ENCODE assay signal across 20 cellular contexts in the genomic region with DNA sequence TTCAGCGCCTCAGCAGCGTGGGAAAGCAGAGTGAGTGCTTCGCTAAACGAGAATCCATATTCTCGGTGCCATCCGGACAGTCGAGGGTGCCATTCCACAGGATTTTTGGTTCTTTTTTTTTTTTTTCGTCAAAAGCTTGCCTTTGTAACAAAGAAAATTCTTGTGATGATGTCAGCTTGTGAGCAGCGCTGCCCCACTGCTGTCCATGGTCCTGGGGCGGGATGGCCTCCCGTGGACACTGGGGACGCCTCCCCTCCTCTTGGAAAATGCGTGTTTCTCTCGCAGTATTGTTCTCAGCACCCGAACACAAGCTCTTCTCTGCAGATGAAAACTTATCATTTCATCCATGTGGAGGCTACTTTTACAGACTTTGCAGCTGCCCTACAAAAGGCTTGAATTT.
DNase-seq lines count a peak whose midpoint lies in the region; ATAC-seq, FAIRE-seq and TF ChIP-seq lines count a peak whose summit lies in the region.
"Had no signal": no experiment of that assay in that cellular context is flagged by ENCODE, and none has a peak within 500 bp of the region (broad histone marks: within the 10 kb centered on the region; RNA-seq: fewer than 3 reads in every experiment).

No MANE protein-coding gene starts in this region.

- POLR2A ChIA-PET in HCT116 (lab: Charles Lee) (interaction anchor here (0.6 kb wide), 1 partner anchor 17 kb away, joined by 3 read pairs; no protein-coding TSS in a partner anchor), K562 (lab: Yijun Ruan, JAX) (no interaction called here)

- no peaks in the 10 kb centered on the region for H3K9me2 ChIP-seq in HCT116 (ENCODE audit: insufficient read depth)

- H4K8ac ChIP-seq in mesendoderm (ENCODE audit: low read depth, low read length): no peak overlapping the region

- TF ChIP-seq CTCF in HCT116 (IDR thresholded peaks at IDR 0.05 in 2 of 3, conservative IDR thresholded peaks at IDR 0.05 in 1 of 3; ENCODE audit: borderline replicate concordance in 1 of 3, insufficient read depth in 1 of 3, low read depth in 2 of 3, low read length in 2 of 3) (no peak), K562 (IDR thresholded peaks at IDR 0.05 in 2 of 3, conservative IDR thresholded peaks at IDR 0.05 in 1 of 3; ENCODE audit: insufficient read depth in 2 of 3, low read depth in 1 of 3, low read length in 3 of 3) (no peak), ascending aorta (IDR thresholded peaks at IDR 0.05) (no peak)

- H2BK120ac ChIP-seq in mesendoderm (ENCODE audit: low read depth, low read length): no peak overlapping the region

- TF ChIP-seq POLR2A in HCT116 (IDR thresholded peaks at IDR 0.05; ENCODE audit: borderline replicate concordance, extremely low read depth, insufficient read depth, insufficient read length): no peak
- no peak for TF ChIP-seq POLR2A in K562 (conservative IDR thresholded peaks at IDR 0.05)

- H3K23ac ChIP-seq in mesendoderm (ENCODE audit: low read length): no peak overlapping the region

- CTCF ChIA-PET in HCT116 (lab: Charles Lee) (no interaction called here), K562 (lab: Yijun Ruan, JAX; ENCODE audit: low intra/inter-chr PET ratio) (no interaction called here)

- H2BK5ac ChIP-seq in mesendoderm (ENCODE audit: low read length): no peak overlapping the region

- in situ Hi-C loops in K562 (cut with MboI): no loop called here

- TF ChIP-seq RAD21 in HCT116 (IDR thresholded peaks at IDR 0.05; ENCODE audit: low read depth) (no peak), K562 (CRISPR knock-in tag; conservative IDR thresholded peaks at IDR 0.05 in 1 of 2, IDR thresholded peaks at IDR 0.05 in 1 of 2) (no peak)

- no peak for FAIRE-seq in K562 (lab: Jason Lieb, UNC)
- FAIRE-seq: HTR-8/SVneo, RCC 7860 had no signal

- H3K18ac ChIP-seq in mesendoderm (ENCODE audit: low read length): no peak overlapping the region

- H3K27me3 ChIP-seq in HCT116 (ENCODE audit: insufficient read depth, low read length): no peaks in the 10 kb centered on the region
- H3K27me3 ChIP-seq in K562 (ENCODE audit: control insufficient read depth in 2 of 2, insufficient read depth in 2 of 2, low read length in 2 of 2): no peaks in the 10 kb centered on the region
- no peaks in the 10 kb centered on the region for H3K27me3 ChIP-seq in mesendoderm (ENCODE audit: insufficient read depth, low read length, poor library complexity)
- H3K27me3 ChIP-seq in ascending aorta: no peaks in the 10 kb centered on the region

- TF ChIP-seq EP300 in K562 (IDR thresholded peaks at IDR 0.05; ENCODE audit: low read length): no peak

- H3K79me1 ChIP-seq in mesendoderm (ENCODE audit: low read length): no peaks in the 10 kb centered on the region

- H3K9me3 ChIP-seq in HCT116 (ENCODE audit: control insufficient read depth in 1 of 2, insufficient read depth in 1 of 2, low read depth in 1 of 2, low read length in 2 of 2) (no peaks in the 10 kb centered on the region), K562 (replicated peaks; ENCODE audit: control insufficient read depth, insufficient read depth, low read depth, low read length) (no peaks in the 10 kb centered on the region), ascending aorta (no peaks in the 10 kb centered on the region)

- no peak overlapping the region for H2AFZ ChIP-seq in HCT116 (ENCODE audit: low read depth, low read length, poor library complexity, severe bottlenecking)
- no peak overlapping the region for H2AFZ ChIP-seq in K562 (ENCODE audit: low read depth, low read length)

- no peak overlapping the region for H3K56ac ChIP-seq in mesendoderm (ENCODE audit: low read length)

- intact Hi-C loops in HCT116 (cut with micrococcal nuclease): no loop called here
- intact Hi-C loops in K562 (cut with micrococcal nuclease): no loop called here
- intact Hi-C loops in ascending aorta (cut with DNase I): no loop called here

- H3K27ac ChIP-seq in HCT116 (ENCODE audit: low read depth, low read length): no peak overlapping the region
- no peak overlapping the region for H3K27ac ChIP-seq in K562 (ENCODE audit: extremely low read depth, low read depth, low read length)
- no peak overlapping the region for H3K27ac ChIP-seq in mesendoderm (ENCODE audit: low read depth, low read length)
- H3K27ac ChIP-seq in ascending aorta: no peak overlapping the region
- H3K27ac ChIP-seq: KMS-11, SK-N-MC had no signal

- H3K4me2 ChIP-seq in HCT116 (ENCODE audit: low read length) (no peak overlapping the region), K562 (ENCODE audit: insufficient read depth, low read length) (no peak overlapping the region), mesendoderm (ENCODE audit: low read length) (no peak overlapping the region)
- H3K4me2 ChIP-seq: KMS-11 had no signal

- no peak overlapping the region for H2BK15ac ChIP-seq in mesendoderm (replicated peaks; ENCODE audit: low read depth)

- WGBS in K562 (ENCODE audit: insufficient coverage, low coverage, missing lambda C conversion rate): 1% methylated on average over 11 of the region's 15 CpGs
- no CpG with 5 or more reads among the region's 15 CpGs for WGBS in mesendoderm (ENCODE audit: extremely low coverage, insufficient coverage, low lambda C conversion rate)

- no peak overlapping the region for H3K9ac ChIP-seq in HCT116 (ENCODE audit: low read length)
- H3K9ac ChIP-seq in K562 (ENCODE audit: insufficient read depth in 1 of 2, low read depth in 2 of 2, low read length in 2 of 2): no peak overlapping the region
- H3K9ac ChIP-seq in mesendoderm (ENCODE audit: low read length): no peak overlapping the region
- H3K9ac ChIP-seq: KMS-11 had no signal

- H3K79me2 ChIP-seq in HCT116 (ENCODE audit: insufficient read depth, low read length): no peaks in the 10 kb centered on the region
- H3K79me2 ChIP-seq in K562 (ENCODE audit: control insufficient read depth, insufficient read depth, low read length): no peaks in the 10 kb centered on the region
- no peaks in the 10 kb centered on the region for H3K79me2 ChIP-seq in mesendoderm (ENCODE audit: control insufficient read depth, insufficient read depth, low read length)

- RAD21 ChIA-PET in HCT116 (lab: Charles Lee; ENCODE audit: low non-redundant PET in 1 of 2, low total read pairs in 2 of 2, uncharacterized antibody in 2 of 2, unreplicated experiment in 2 of 2): no interaction called here

- H3K36me3 ChIP-seq in HCT116 (ENCODE audit: control insufficient read depth in 1 of 2, insufficient read depth in 2 of 2, low read length in 2 of 2): no peaks in the 10 kb centered on the region
- H3K36me3 ChIP-seq in K562 (ENCODE audit: control insufficient read depth, insufficient read depth, low read length): no peaks in the 10 kb centered on the region
- H3K36me3 ChIP-seq in mesendoderm (ENCODE audit: control insufficient read depth, insufficient read depth, low read length): no peaks in the 10 kb centered on the region
- H3K36me3 ChIP-seq in ascending aorta: no peaks in the 10 kb centered on the region

- ATAC-seq in HCT116 (no peak), K562 (no peak), GM19324 (IDR thresholded peaks at IDR 0.05; ENCODE audit: low FRiP score, unreplicated experiment) (no peak), GM18520 (IDR thresholded peaks at IDR 0.05; ENCODE audit: unreplicated experiment) (no peak)

- H2AK5ac ChIP-seq in mesendoderm (ENCODE audit: low read length): no peak overlapping the region

- H4K5ac ChIP-seq in mesendoderm (ENCODE audit: low read length): no peak overlapping the region

- H3K4ac ChIP-seq in mesendoderm (ENCODE audit: low read depth, low read length): no peak overlapping the region

- H3K4me1 ChIP-seq in HCT116 (ENCODE audit: control insufficient read depth in 1 of 2, insufficient read depth in 2 of 2, low read length in 2 of 2) (no peaks in the 10 kb centered on the region), K562 (replicated peaks in 1 of 2; ENCODE audit: control insufficient read depth in 2 of 2, insufficient read depth in 2 of 2, low read length in 2 of 2) (no peaks in the 10 kb centered on the region), mesendoderm (ENCODE audit: control insufficient read depth, low read depth, low read length) (no peaks in the 10 kb centered on the region), ascending aorta (no peaks in the 10 kb centered on the region)

- H4K20me1 ChIP-seq in HCT116 (ENCODE audit: insufficient read depth): no peaks in the 10 kb centered on the region
- H4K20me1 ChIP-seq in K562 (replicated peaks; ENCODE audit: control insufficient read depth, insufficient read depth, low read length): no peaks in the 10 kb centered on the region

- H3K9me1 ChIP-seq in K562 (ENCODE audit: control insufficient read depth, insufficient read depth, low read length): no peaks in the 10 kb centered on the region

- BruUV-seq in HCT116 (replicated peaks; lab: Mats Ljungman, UMichigan): no TSS peak
- BruUV-seq in K562 (replicated peaks; lab: Mats Ljungman, UMichigan): no TSS peak

- no peak overlapping the region for H3K4me3 ChIP-seq in HCT116 (replicated peaks in 1 of 2; ENCODE audit: low read depth in 1 of 2, low read length in 2 of 2)
- no peak overlapping the region for H3K4me3 ChIP-seq in K562
- no peak overlapping the region for H3K4me3 ChIP-seq in mesendoderm (ENCODE audit: low read length)
- H3K4me3 ChIP-seq in ascending aorta: no peak overlapping the region
- H3K4me3 ChIP-seq: SK-N-MC had no signal

- DNase-seq in HCT116 (ENCODE audit: low read depth, low spot score): no peak
- DNase-seq in K562 (ENCODE audit: extremely low read depth in 1 of 4, low spot score in 3 of 4): no peak
- peak; percentile 20 for DNase-seq in mesendoderm
- no peak for DNase-seq in NCI-H146 (lab: John Stamatoyannopoulos, UW)
- no peak for DNase-seq in ascending aorta (ENCODE audit: low spot score in 2 of 2)
- DNase-seq: Calu3, DMS153, MM.1S, NCI-H1694, NCI-H2081, NCI-H2227 treated with DMSO at 0.1 percent for 48 hours, NCI-H526 treated with DMSO at 0.1 percent for 48 hours, OCI-M1, SIG-M5 had no signal

TF ChIP-seq in K562, 482 proteins besides CTCF, POLR2A, EP300 and RAD21:
- TF ChIP-seq EHMT2 (IDR thresholded peaks at IDR 0.05): 0 out of 2 replicates have a peak, but pooled peaks have one; percentile 23
- TF ChIP-seq, protein P1, sequence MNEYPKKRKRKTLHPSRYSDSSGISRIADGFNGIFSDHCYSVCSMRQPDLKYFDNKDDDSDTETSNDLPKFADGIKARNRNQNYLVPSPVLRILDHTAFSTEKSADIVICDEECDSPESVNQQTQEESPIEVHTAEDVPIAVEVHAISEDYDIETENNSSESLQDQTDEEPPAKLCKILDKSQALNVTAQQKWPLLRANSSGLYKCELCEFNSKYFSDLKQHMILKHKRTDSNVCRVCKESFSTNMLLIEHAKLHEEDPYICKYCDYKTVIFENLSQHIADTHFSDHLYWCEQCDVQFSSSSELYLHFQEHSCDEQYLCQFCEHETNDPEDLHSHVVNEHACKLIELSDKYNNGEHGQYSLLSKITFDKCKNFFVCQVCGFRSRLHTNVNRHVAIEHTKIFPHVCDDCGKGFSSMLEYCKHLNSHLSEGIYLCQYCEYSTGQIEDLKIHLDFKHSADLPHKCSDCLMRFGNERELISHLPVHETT (CRISPR knock-in tag; conservative IDR thresholded peaks at IDR 0.05 in 1 of 2, IDR thresholded peaks at IDR 0.05 in 1 of 2): no peak
